Comparison of ENCODE assay signal across 8 cellular contexts in genomic region chr11:615453-616319, GRCh38. TPM values are rescaled to one million over a fixed set of nuclear protein-coding genes. Genes with fewer than 3 reads are reported as not detected.
DNase-seq lines count a peak whose midpoint lies in the region; ATAC-seq and TF ChIP-seq lines count a peak whose summit lies in the region.

Gene IRF7, minus strand, starts transcription at chr11:615950. Its CDS starts 586 bp downstream, at chr11:615364.

- H4K20me1 ChIP-seq in BLaER1 treated with 17β-estradiol and CSF1 and Interleukin-3, amounts not matched to agents 10 nM and 100 nM = peaks cover 36 to 82% (median 51%) of the 10 kb centered on the region in 11 experiments

- WGBS in endodermal cell (ENCODE audit: insufficient coverage in 1 of 2, insufficient read length in 1 of 2), 2 experiments = 13 to 33% methylated on average over 28 to 67 of the region's 67 CpGs
- 12 to 13% methylated on average over 47 to 57 of the region's 67 CpGs for WGBS in mesodermal cell (ENCODE audit: insufficient coverage in 2 of 2), 2 experiments

- no peaks in the 10 kb centered on the region for H3K27me3 ChIP-seq in BLaER1 treated with 17β-estradiol and CSF1 and Interleukin-3, amounts not matched to agents 10 nM and 100 nM
- H3K27me3 ChIP-seq in endodermal cell (ENCODE audit: control insufficient read depth, insufficient read depth, low read length, poor library complexity, severe bottlenecking) = no peaks in the 10 kb centered on the region

- peak within 1 kb of the TSS; percentile 99 for H3K27ac Mint-ChIP-seq in activated CD8-positive, alpha-beta memory T cell treated with anti-CD3 and anti-CD28 coated beads, Interleukin-2, amount 10 ng/mL, durations not matched to agents 7 days and 5 days
- H3K27ac Mint-ChIP-seq in endodermal cell = peak within 1 kb of the TSS; percentile 95

- H3K36me3 ChIP-seq in BLaER1 treated with 17β-estradiol and CSF1 and Interleukin-3, amounts not matched to agents 10 nM and 100 nM = peaks cover 31 to 62% (median 51%) of the 10 kb centered on the region in 11 experiments
- H3K36me3 ChIP-seq in endodermal cell (ENCODE audit: control insufficient read depth, insufficient read depth, low read length) (peaks cover 29% of the 10 kb centered on the region), mesodermal cell (ENCODE audit: control insufficient read depth, insufficient read depth, low read length) (peaks cover 37% of the 10 kb centered on the region)

- peak within 1 kb of the TSS; percentile 93 to 100 (median 100) for H3K4me2 ChIP-seq in BLaER1 treated with 17β-estradiol and CSF1 and Interleukin-3, amounts not matched to agents 10 nM and 100 nM

- peaks cover 34 to 59% (median 47%) of the 10 kb centered on the region in 10 experiments for H3K4me1 ChIP-seq in BLaER1 treated with 17β-estradiol and CSF1 and Interleukin-3, amounts not matched to agents 10 nM and 100 nM
- H3K4me1 ChIP-seq in endodermal cell (ENCODE audit: control insufficient read depth, insufficient read depth, low read length) (no peaks in the 10 kb centered on the region), mesodermal cell (ENCODE audit: control insufficient read depth, insufficient read depth, low read length, poor library complexity, severe bottlenecking) (peaks cover 19% of the 10 kb centered on the region)

- peak within 1 kb of the TSS; percentile 80 to 97 (median 89) for H3K27ac ChIP-seq in BLaER1 treated with 17β-estradiol and CSF1 and Interleukin-3, amounts not matched to agents 10 nM and 100 nM
- peak within 1 kb of the TSS; percentile 83 for H3K27ac ChIP-seq in endodermal cell (ENCODE audit: low read depth, low read length)
- peak within 1 kb of the TSS; percentile 87 for H3K27ac ChIP-seq in mesodermal cell (ENCODE audit: low read depth, low read length, severe bottlenecking)

- no peak for TF ChIP-seq CTCF in endodermal cell (conservative IDR thresholded peaks at IDR 0.05)

- CTCF ChIA-PET in activated CD8-positive, alpha-beta memory T cell treated with anti-CD3 and anti-CD28 coated beads, Interleukin-2, amount 10 ng/mL, durations not matched to agents 7 days and 5 days (lab: Charles Lee) = interaction anchor here (1.1 to 1.5 kb wide), 3 partner anchors 61 to 108 kb away, joined by 3 to 9 read pairs (median 5); no protein-coding TSS in a partner anchor

- DNase-seq in NOMO-1 treated with dmso at 0.1 percent for 144 hours (lab: John Stamatoyannopoulos, UW; ENCODE audit: unreplicated experiment) (peak; percentile 99), endodermal cell (peak; percentile 97)
- peak; percentile 96 for DNase-seq in activated CD8-positive, alpha-beta memory T cell treated with anti-CD3 and anti-CD28 coated beads, Interleukin-2, amount 10 ng/mL, durations not matched to agents 7 days and 5 days
- peak; percentile 65 for DNase-seq in stimulated activated CD8-positive, alpha-beta memory T cell treated with anti-CD3 and anti-CD28 coated beads, Interleukin-15, amount 100 ng/mL, for 24 hours (ENCODE audit: low read depth)

- H3K4me3 Mint-ChIP-seq in activated CD8-positive, alpha-beta memory T cell treated with anti-CD3 and anti-CD28 coated beads, Interleukin-2, amount 10 ng/mL, durations not matched to agents 7 days and 5 days = peak within 1 kb of the TSS; percentile 98
- peak within 1 kb of the TSS; percentile 69 for H3K4me3 Mint-ChIP-seq in endodermal cell

- no peaks in the 10 kb centered on the region for H3K9me3 Mint-ChIP-seq in activated CD8-positive, alpha-beta memory T cell treated with anti-CD3 and anti-CD28 coated beads, Interleukin-2, amount 10 ng/mL, durations not matched to agents 7 days and 5 days (ENCODE audit: low read depth)
- H3K9me3 Mint-ChIP-seq in endodermal cell = no peaks in the 10 kb centered on the region

- peak within 1 kb of the TSS; percentile 83 to 91 (median 88) for H3K9ac ChIP-seq in BLaER1 treated with 17β-estradiol and CSF1 and Interleukin-3, amounts not matched to agents 10 nM and 100 nM
- H3K9ac ChIP-seq in endodermal cell (ENCODE audit: extremely low read depth, low read length, poor library complexity, severe bottlenecking) = peak within 1 kb of the TSS; percentile 66

- H3K36me3 Mint-ChIP-seq in activated CD8-positive, alpha-beta memory T cell treated with anti-CD3 and anti-CD28 coated beads, Interleukin-2, amount 10 ng/mL, durations not matched to agents 7 days and 5 days = peaks cover 35% of the 10 kb centered on the region
- H3K36me3 Mint-ChIP-seq in endodermal cell (ENCODE audit: low read depth) = peaks cover 8% of the 10 kb centered on the region

- ATAC-seq in GM19395 (IDR thresholded peaks at IDR 0.05; ENCODE audit: unreplicated experiment) = peak; percentile 84
- peak; percentile 53 for ATAC-seq in HG03558 (IDR thresholded peaks at IDR 0.05; ENCODE audit: extremely low read depth, unreplicated experiment)
- ATAC-seq in activated CD8-positive, alpha-beta memory T cell treated with anti-CD3 and anti-CD28 coated beads, Interleukin-2, amount 10 ng/mL, durations not matched to agents 7 days and 5 days = peak; percentile 83

- H3K4me3 ChIP-seq in BLaER1 treated with 17β-estradiol and CSF1 and Interleukin-3, amounts not matched to agents 10 nM and 100 nM = peak within 1 kb of the TSS; percentile 64 to 85 (median 76)
- H3K4me3 ChIP-seq in endodermal cell (ENCODE audit: low read length) (peak within 1 kb of the TSS; percentile 80), mesodermal cell (ENCODE audit: extremely low read depth, insufficient read depth, low read length, poor library complexity, severe bottlenecking) (peak within 1 kb of the TSS; percentile 58)

- peaks cover 18% of the 10 kb centered on the region for H3K4me1 Mint-ChIP-seq in activated CD8-positive, alpha-beta memory T cell treated with anti-CD3 and anti-CD28 coated beads, Interleukin-2, amount 10 ng/mL, durations not matched to agents 7 days and 5 days
- no peaks in the 10 kb centered on the region for H3K4me1 Mint-ChIP-seq in endodermal cell

- H3K9me3 ChIP-seq in BLaER1 treated with 17β-estradiol and CSF1 and Interleukin-3, amounts not matched to agents 10 nM and 100 nM (replicated peaks in 1 of 11) = no peaks in the 10 kb centered on the region
- H3K9me3 ChIP-seq in endodermal cell (ENCODE audit: control insufficient read depth, low read length) = no peaks in the 10 kb centered on the region
- no peaks in the 10 kb centered on the region for H3K9me3 ChIP-seq in mesodermal cell (ENCODE audit: control insufficient read depth, low read length)

- H3K27me3 Mint-ChIP-seq in activated CD8-positive, alpha-beta memory T cell treated with anti-CD3 and anti-CD28 coated beads, Interleukin-2, amount 10 ng/mL, durations not matched to agents 7 days and 5 days = no peaks in the 10 kb centered on the region
- no peaks in the 10 kb centered on the region for H3K27me3 Mint-ChIP-seq in endodermal cell (ENCODE audit: insufficient read depth)

RNA-seq across cellular contexts. Expression of gene IRF7, which starts in this region (rescaled TPM):
- total RNA-seq in activated CD8-positive, alpha-beta memory T cell treated with anti-CD3 and anti-CD28 coated beads, Interleukin-2, amount 10 ng/mL, durations not matched to agents 7 days and 5 days = 100 to 1,000 TPM; 146 to 267 TPM
- total RNA-seq in endodermal cell = 10 to 100 TPM in 1 of 2 donors, 1 to 10 TPM in 1; 9.3 to 16.8 TPM
- polyA plus RNA-seq in endodermal cell (2013, experiment 1 of 2) = 12.8 TPM
- polyA plus RNA-seq in endodermal cell (2013, experiment 2 of 2) = 12.0 TPM
- 11.2 TPM for polyA plus RNA-seq in mesodermal cell (2013, experiment 1 of 2)
- 7.4 TPM for polyA plus RNA-seq in mesodermal cell (2013, experiment 2 of 2)

Comparison
In these comparisons a context has a peak if more than half of its experiments do, and no peak if none do; other contexts are left out.
1. Peak in every context shown above with its lines: DNase-seq, ATAC-seq, H3K4me3 ChIP-seq and H3K27ac ChIP-seq.
2. RNA of gene IRF7 (total RNA-seq): 146 to 267 TPM in activated CD8-positive, alpha-beta memory T cell treated with anti-CD3 and anti-CD28 coated beads, Interleukin-2, amount 10 ng/mL, durations not matched to agents 7 days and 5 days; 9.3 to 16.8 TPM in endodermal cell; every median in the first group is over 4 times any median in the second.